ENCODE assay signal across 8 cellular contexts in genomic region chr2:178804791-178805190, GRCh38. TPM values are rescaled to one million over a fixed set of nuclear protein-coding genes. Genes with fewer than 3 reads are reported as not detected.
DNase-seq lines count a peak whose midpoint lies in the region; ATAC-seq, FAIRE-seq and TF ChIP-seq lines count a peak whose summit lies in the region.

No MANE protein-coding gene starts in this region.

- H3K9me3 Mint-ChIP-seq in type B pancreatic cell = no peaks in the 10 kb centered on the region

- no peaks in the 10 kb centered on the region for H3K4me1 Mint-ChIP-seq in type B pancreatic cell (ENCODE audit: unreplicated experiment)

- peak; percentile 92 for FAIRE-seq in H54 (lab: Jason Lieb, UNC)

- H3K36me3 ChIP-seq in esophagus squamous epithelium = no peaks in the 10 kb centered on the region
- no peaks in the 10 kb centered on the region for H3K36me3 ChIP-seq in aorta (ENCODE audit: control insufficient read depth in 1 of 2, insufficient read depth in 2 of 2, low read length in 1 of 2)

- no peaks in the 10 kb centered on the region for H3K36me3 Mint-ChIP-seq in type B pancreatic cell

- 58 to 78% methylated on average over 3 of the region's 3 CpGs for WGBS in esophagus squamous epithelium, 2 donors
- WGBS in aorta, 2 donors = 96 to 97% methylated on average over 3 of the region's 3 CpGs

- H3K9me3 ChIP-seq in esophagus squamous epithelium (no peaks in the 10 kb centered on the region), aorta (ENCODE audit: control insufficient read depth, low read length) (no peaks in the 10 kb centered on the region)

- no peaks in the 10 kb centered on the region for H3K4me1 ChIP-seq in esophagus squamous epithelium
- H3K4me1 ChIP-seq in aorta (ENCODE audit: control insufficient read depth in 1 of 2, insufficient read depth in 2 of 2, low read length in 2 of 2) = peaks cover 0 to 1% of the 10 kb centered on the region in 2 donors

- no peak overlapping the region for H3K27ac Mint-ChIP-seq in type B pancreatic cell

- H3K4me3 ChIP-seq in esophagus squamous epithelium (no peak overlapping the region), aorta (ENCODE audit: low read length in 2 of 2) (no peak overlapping the region)

- intact Hi-C loops in esophagus squamous epithelium (cut with DNase I) (no loop called here), aorta (cut with DNase I) (loop anchor here (5.0 kb wide), 2 partner anchors 43 to 93 kb away; no protein-coding TSS in a partner anchor)

- H3K27me3 ChIP-seq in esophagus squamous epithelium (no peaks in the 10 kb centered on the region), aorta (ENCODE audit: control insufficient read depth in 1 of 2, insufficient read depth in 2 of 2, low read length in 1 of 2) (no peaks in the 10 kb centered on the region)

- no peak overlapping the region for H3K27ac ChIP-seq in esophagus squamous epithelium
- peak overlapping the region in 1 of 2 donors; percentile 69 for H3K27ac ChIP-seq in aorta (ENCODE audit: low read depth in 1 of 2, low read length in 2 of 2)

- TF ChIP-seq CTCF in esophagus squamous epithelium (IDR thresholded peaks at IDR 0.05) (peak in 5 of 6 experiments; percentile 17 to 50 (median 35)), type B pancreatic cell (conservative IDR thresholded peaks at IDR 0.05) (peak; percentile 75)

- peak; percentile 13 for DNase-seq in Daoy (ENCODE audit: low read depth)
- peak; percentile 26 for DNase-seq in H54 (ENCODE audit: insufficient read length, low spot score)
- DNase-seq in NCI-H460 (ENCODE audit: extremely low read depth, low read depth) = peak; percentile 7
- no peak for DNase-seq in esophagus squamous epithelium (lab: John Stamatoyannopoulos, UW)
- no peak for DNase-seq in type B pancreatic cell (ENCODE audit: extremely low spot score, unreplicated experiment)
- no peak for DNase-seq in aorta
- no peak for DNase-seq in T-helper 2 cell

- no peak overlapping the region for H3K4me3 Mint-ChIP-seq in type B pancreatic cell

- peaks cover 4% of the 10 kb centered on the region for H3K27me3 Mint-ChIP-seq in type B pancreatic cell

- TF ChIP-seq POLR2A in H54 (IDR thresholded peaks at IDR 0.05; ENCODE audit: low read depth, low read length) (no peak), esophagus squamous epithelium (IDR thresholded peaks at IDR 0.05) (no peak)

- ATAC-seq in aorta (ENCODE audit: low FRiP score) = no peak
- ATAC-seq in HG03097 (IDR thresholded peaks at IDR 0.05; ENCODE audit: low FRiP score, unreplicated experiment) = no peak

RNA-seq across cellular contexts. Expression of gene TTN, which starts 2.4 kb away (rescaled TPM):
- total RNA-seq in Daoy (2014; rRNA removed; shearing (Covaris generic)) = under 0.01 TPM in 1 of 2 replicates, not detected in the other
- 2.0 and 2.6 TPM in 2 replicates for total RNA-seq in NCI-H460 (2014; rRNA removed; shearing (Covaris generic))
- 0.58 and 0.71 TPM in 2 replicates for polyA plus RNA-seq in NCI-H460 (2014; cell fraction: nucleus; rRNA removed)
- total RNA-seq in esophagus squamous epithelium (1 to 10 TPM in 2 of 4 donors, under 1 TPM in 2; 0.19 to 3.1 (median 1.7) TPM), type B pancreatic cell (ENCODE audit: low replicate concordance) (4.2 and 5.6 TPM in 2 replicates), aorta (10 to 100 TPM in 1 of 2 donors, 1 to 10 TPM in 1; 4.8 to 41.7 TPM)
- polyA plus RNA-seq in aorta = 1 to 10 TPM in 1 of 2 donors, under 1 TPM in 1; 0.63 to 1.3 TPM

Comparison
In these comparisons a context has a peak if more than half of its experiments do, and no peak if none do; other contexts are left out.
1. DNase-seq: peak in Daoy (single experiment), H54 (single experiment) and NCI-H460 (single experiment); none in esophagus squamous epithelium (single experiment), type B pancreatic cell (single experiment), aorta (0 of 2) and T-helper 2 cell (0 of 5).